In genomic region chr10:124728071-124728829, GRCh38 we compare ENCODE assay signal across 8 cellular contexts. TPM values are rescaled to one million over a fixed set of nuclear protein-coding genes. Genes with fewer than 3 reads are reported as not detected.
DNase-seq lines count a peak whose midpoint lies in the region; TF ChIP-seq lines count a peak whose summit lies in the region.

No MANE protein-coding gene starts in this region.

- no peak overlapping the region for H2AFZ ChIP-seq in mammary epithelial cell (ENCODE audit: low read depth, low read length)

- H3K27me3 ChIP-seq in breast epithelium (no peaks in the 10 kb centered on the region), mammary epithelial cell (ENCODE audit: insufficient read depth, low read length) (no peaks in the 10 kb centered on the region), ascending aorta (no peaks in the 10 kb centered on the region), vagina (no peaks in the 10 kb centered on the region)

- TF ChIP-seq CTCF in breast epithelium (IDR thresholded peaks at IDR 0.05): no peak
- TF ChIP-seq CTCF in mammary epithelial cell (conservative IDR thresholded peaks at IDR 0.05 in 1 of 2, IDR thresholded peaks at IDR 0.05 in 1 of 2; ENCODE audit: extremely low read depth in 1 of 2, insufficient read depth in 1 of 2, low read depth in 1 of 2, low read length in 2 of 2): no peak
- TF ChIP-seq CTCF in ascending aorta (IDR thresholded peaks at IDR 0.05): no peak
- TF ChIP-seq CTCF in vagina (IDR thresholded peaks at IDR 0.05): no peak

- H3K9ac ChIP-seq in mammary epithelial cell (ENCODE audit: insufficient read depth, low read length): no peak overlapping the region

- in situ Hi-C loops in mammary epithelial cell (cut with MboI; ENCODE audit: low sequenced_read_pairs in 2 of 2): loop anchor here in 1 of 2 donors (25.0 kb wide), 1 partner anchor 91 kb away; no protein-coding TSS in a partner anchor

- no peaks in the 10 kb centered on the region for H4K20me1 ChIP-seq in mammary epithelial cell (ENCODE audit: insufficient read depth, low read length)

- H3K4me1 ChIP-seq in breast epithelium: peaks cover 0 to 16% of the 10 kb centered on the region in 2 donors
- peaks cover 32% of the 10 kb centered on the region for H3K4me1 ChIP-seq in mammary epithelial cell (ENCODE audit: insufficient read depth, low read length)
- peaks cover 19 to 20% of the 10 kb centered on the region in 2 donors for H3K4me1 ChIP-seq in ascending aorta
- peaks cover 86% of the 10 kb centered on the region for H3K4me1 ChIP-seq in vagina

- H3K9me3 ChIP-seq in breast epithelium: no peaks in the 10 kb centered on the region
- H3K9me3 ChIP-seq in mammary epithelial cell (replicated peaks; ENCODE audit: insufficient read depth, low read length): no peaks in the 10 kb centered on the region
- H3K9me3 ChIP-seq in ascending aorta: no peaks in the 10 kb centered on the region
- H3K9me3 ChIP-seq in vagina: no peaks in the 10 kb centered on the region

- dilution Hi-C loops in mammary epithelial cell (cut with HindIII; ENCODE audit: low sequenced_read_pairs): loop anchor here (5.0 kb wide), 1 partner anchor 66 kb away; no protein-coding TSS in a partner anchor

- 98% methylated on average over 13 of the region's 14 CpGs for WGBS in mammary epithelial cell (ENCODE audit: low coverage, missing lambda C conversion rate)

- no peak overlapping the region for H3K4me2 ChIP-seq in mammary epithelial cell (ENCODE audit: insufficient read depth, low read depth, low read length)

- peak overlapping the region; percentile 48 to 78 for H3K27ac ChIP-seq in breast epithelium
- no peak overlapping the region for H3K27ac ChIP-seq in mammary epithelial cell (ENCODE audit: insufficient read depth, low read depth, low read length)
- peak overlapping the region; percentile 17 to 56 for H3K27ac ChIP-seq in ascending aorta
- peak overlapping the region; percentile 7 for H3K27ac ChIP-seq in vagina

- peak in 1 of 2 donors; percentile 27 for DNase-seq in breast epithelium (ENCODE audit: low spot score in 2 of 2)
- DNase-seq in mammary epithelial cell: no peak
- DNase-seq in ascending aorta (ENCODE audit: low spot score in 2 of 2): peak in 1 of 2 donors; percentile 73
- DNase-seq in middle frontal gyrus (ENCODE audit: extremely low spot score, low spot score): peak; percentile 54
- no peak for DNase-seq in vagina (ENCODE audit: extremely low spot score in 2 of 2)
- DNase-seq in NCI-H510A (lab: John Stamatoyannopoulos, UW): no peak
- no peak for DNase-seq in SHP77 (lab: John Stamatoyannopoulos, UW)
- no peak for DNase-seq in NCI-H1436 (lab: John Stamatoyannopoulos, UW)

- intact Hi-C loops in breast epithelium (cut with DNase I; ENCODE audit: low total_unique reads) (no loop called here), mammary epithelial cell (cut with micrococcal nuclease) (no loop called here), ascending aorta (cut with DNase I) (no loop called here), vagina (cut with DNase I) (no loop called here)

- no TSS peak for BruUV-seq in mammary epithelial cell (replicated peaks; lab: Mats Ljungman, UMichigan)

- H3K36me3 ChIP-seq in breast epithelium (no peaks in the 10 kb centered on the region), mammary epithelial cell (ENCODE audit: insufficient read depth, low read length) (peaks cover 8% of the 10 kb centered on the region), ascending aorta (no peaks in the 10 kb centered on the region), vagina (no peaks in the 10 kb centered on the region)

- CTCF ChIA-PET in mammary epithelial cell (lab: Charles Lee; ENCODE audit: low non-redundant PET): no interaction called here

- H3K4me3 ChIP-seq in breast epithelium (peak overlapping the region in 1 of 3 donors; percentile 0), mammary epithelial cell (replicated peaks in 1 of 3; ENCODE audit: insufficient read depth in 1 of 3, low read depth in 2 of 3, low read length in 3 of 3) (no peak overlapping the region), ascending aorta (no peak overlapping the region), vagina (no peak overlapping the region)

- TF ChIP-seq POLR2A in breast epithelium (IDR thresholded peaks at IDR 0.05) (no peak), vagina (IDR thresholded peaks at IDR 0.05) (no peak)

- H3K79me2 ChIP-seq in mammary epithelial cell (ENCODE audit: insufficient read depth, low read length): peaks cover 86% of the 10 kb centered on the region

RNA-seq across cellular contexts. Expression of gene FAM53B, which starts 15.9 kb away (rescaled TPM):
- total RNA-seq in breast epithelium: 10 to 100 TPM; 17.0 to 39.7 (median 22.8) TPM
- 10 to 100 TPM; 16.2 to 51.8 TPM for total RNA-seq in mammary epithelial cell
- polyA plus RNA-seq in mammary epithelial cell: 9.3 TPM
- polyA minus RNA-seq in mammary epithelial cell: 37.8 TPM
- 52.5 TPM for total RNA-seq in ascending aorta
- total RNA-seq in vagina: 35.1 TPM
